1 cellular context compared by ENCODE assay signal in the genomic region with DNA sequence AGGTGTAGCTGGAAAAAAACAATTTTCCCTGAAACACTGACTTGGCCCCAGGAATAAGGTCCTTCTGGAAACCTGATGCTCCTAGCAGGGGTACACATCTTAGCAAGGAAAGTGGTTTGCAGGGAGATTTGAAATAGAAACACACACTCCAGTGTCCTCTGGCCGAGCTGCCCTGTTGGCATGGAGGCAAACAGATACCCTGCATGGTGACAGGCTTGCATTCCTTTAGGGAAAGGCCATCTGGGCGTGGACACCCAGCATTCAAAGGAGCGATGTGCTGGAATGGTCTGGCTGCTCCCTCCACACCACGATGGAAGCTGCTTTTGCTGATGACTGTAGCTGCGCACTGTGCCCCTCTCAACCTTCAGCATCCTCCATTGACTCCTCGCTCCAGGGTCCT.
TF ChIP-seq lines count a peak whose summit lies in the region.

No MANE protein-coding gene starts in this region.

TF ChIP-seq in HCT116, 20 proteins besides CTCF, POLR2A, EP300 and RAD21 (continued from another document):
- TF ChIP-seq POLR2AphosphoS5 (IDR thresholded peaks at IDR 0.05; ENCODE audit: low read depth, low read length) (no peak), EZH2 (IDR thresholded peaks at IDR 0.05) (no peak), YY1 (IDR thresholded peaks at IDR 0.05; ENCODE audit: extremely low read depth, insufficient replicate concordance, low read depth, low read length) (no peak), CBX3 (IDR thresholded peaks at IDR 0.05; ENCODE audit: low read depth) (no peak), EZH2phosphoT487 (IDR thresholded peaks at IDR 0.05; ENCODE audit: borderline replicate concordance) (no peak), ELF1 (IDR thresholded peaks at IDR 0.05; ENCODE audit: borderline replicate concordance, low read depth) (no peak)
- TF ChIP-seq, protein P1, sequence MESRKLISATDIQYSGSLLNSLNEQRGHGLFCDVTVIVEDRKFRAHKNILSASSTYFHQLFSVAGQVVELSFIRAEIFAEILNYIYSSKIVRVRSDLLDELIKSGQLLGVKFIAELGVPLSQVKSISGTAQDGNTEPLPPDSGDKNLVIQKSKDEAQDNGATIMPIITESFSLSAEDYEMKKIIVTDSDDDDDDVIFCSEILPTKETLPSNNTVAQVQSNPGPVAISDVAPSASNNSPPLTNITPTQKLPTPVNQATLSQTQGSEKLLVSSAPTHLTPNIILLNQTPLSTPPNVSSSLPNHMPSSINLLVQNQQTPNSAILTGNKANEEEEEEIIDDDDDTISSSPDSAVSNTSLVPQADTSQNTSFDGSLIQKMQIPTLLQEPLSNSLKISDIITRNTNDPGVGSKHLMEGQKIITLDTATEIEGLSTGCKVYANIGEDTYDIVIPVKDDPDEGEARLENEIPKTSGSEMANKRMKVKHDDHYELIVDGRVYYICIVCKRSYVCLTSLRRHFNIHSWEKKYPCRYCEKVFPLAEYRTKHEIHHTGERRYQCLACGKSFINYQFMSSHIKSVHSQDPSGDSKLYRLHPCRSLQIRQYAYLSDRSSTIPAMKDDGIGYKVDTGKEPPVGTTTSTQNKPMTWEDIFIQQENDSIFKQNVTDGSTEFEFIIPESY (IDR thresholded peaks at IDR 0.05; ENCODE audit: extremely low read depth, insufficient replicate concordance, low read length) = no peak
- TF ChIP-seq, protein P2, sequence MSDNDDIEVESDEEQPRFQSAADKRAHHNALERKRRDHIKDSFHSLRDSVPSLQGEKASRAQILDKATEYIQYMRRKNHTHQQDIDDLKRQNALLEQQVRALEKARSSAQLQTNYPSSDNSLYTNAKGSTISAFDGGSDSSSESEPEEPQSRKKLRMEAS (IDR thresholded peaks at IDR 0.05) = no peak
